ENCODE assay signal across 9 cellular contexts in the genomic region with DNA sequence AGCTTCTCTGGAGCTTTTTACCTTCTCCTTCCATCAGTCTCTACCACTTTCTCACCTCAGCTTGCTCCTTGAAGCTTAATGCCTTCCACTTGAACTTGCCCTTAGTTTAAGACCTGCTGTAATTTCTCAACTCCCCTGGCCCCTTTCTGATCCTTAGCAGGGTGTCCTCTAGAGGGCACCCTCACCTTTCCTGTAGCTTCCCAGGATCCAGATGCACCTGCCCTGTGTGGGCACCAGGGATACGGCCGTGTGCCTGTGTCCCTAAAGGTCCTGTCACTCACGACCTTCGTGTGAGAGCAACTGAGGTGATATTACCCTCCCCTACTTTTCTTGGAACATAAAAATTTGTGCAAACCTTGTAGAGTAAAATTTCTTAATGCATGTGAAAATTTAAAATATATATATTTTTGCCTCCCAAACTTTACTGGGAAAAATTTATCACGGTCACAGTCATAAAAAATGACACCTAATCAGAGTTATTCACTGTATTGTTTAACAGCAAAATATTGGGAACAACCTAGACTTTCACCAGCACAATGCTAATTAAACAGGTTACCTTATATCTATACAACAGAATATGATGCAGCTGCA.
A peak's percentile ranks its signal among the peaks of the same experiment; 100 is the strongest.
DNase-seq lines count a peak whose midpoint lies in the region; ATAC-seq and TF ChIP-seq lines count a peak whose summit lies in the region.
"Had no signal": no experiment of that assay in that cellular context is flagged by ENCODE, and none has a peak within 500 bp of the region (broad histone marks: within the 10 kb centered on the region; RNA-seq: fewer than 3 reads in every experiment).

No MANE protein-coding gene starts in this region.

- no peaks in the 10 kb centered on the region for H3K9me3 ChIP-seq in HAP-1
- no peaks in the 10 kb centered on the region for H3K9me3 ChIP-seq in tibial artery
- H3K9me3 ChIP-seq: lower lobe of right lung had no signal

- ATAC-seq in HG02884 (IDR thresholded peaks at IDR 0.05; ENCODE audit: unreplicated experiment) (no peak), GM21360 (IDR thresholded peaks at IDR 0.05; ENCODE audit: unreplicated experiment) (no peak), GM19035 (IDR thresholded peaks at IDR 0.05; ENCODE audit: unreplicated experiment) (no peak)

- H3K4me1 ChIP-seq in HAP-1 (no peaks in the 10 kb centered on the region), tibial artery (no peaks in the 10 kb centered on the region)
- H3K4me1 ChIP-seq: lower lobe of right lung had no signal

- no peaks in the 10 kb centered on the region for H3K36me3 ChIP-seq in HAP-1 (replicated peaks)
- H3K36me3 ChIP-seq in tibial artery, result no peaks in the 10 kb centered on the region
- H3K36me3 ChIP-seq: lower lobe of right lung had no signal

- POLR2A ChIA-PET in RWPE1 (lab: Yijun Ruan, JAX; ENCODE audit: low non-redundant PET), result no interaction called here

- H3K27me3 ChIP-seq in HAP-1 (ENCODE audit: low read depth) (peaks cover 4% of the 10 kb centered on the region; the same call in 1 of the 2 replicates), tibial artery (no peaks in the 10 kb centered on the region)

- TF ChIP-seq CTCF in RWPE1 (conservative IDR thresholded peaks at IDR 0.05; ENCODE audit: low read depth), result peak; percentile 68
- no peak for TF ChIP-seq CTCF in tibial artery (IDR thresholded peaks at IDR 0.05)

- H3K27ac ChIP-seq in RWPE1, result no peak overlapping the region
- no peak overlapping the region for H3K27ac ChIP-seq in tibial artery
- H3K27ac ChIP-seq: lower lobe of right lung had no signal

- DNase-seq in COLO668 (lab: John Stamatoyannopoulos, UW; ENCODE audit: unreplicated experiment), result peak; percentile 25
- peak; percentile 41 to 62 for DNase-seq in HAP-1 (ENCODE audit: low spot score in 2 of 2)
- DNase-seq in RWPE1 (ENCODE audit: low spot score), result peak; percentile 81
- peak; percentile 8 for DNase-seq in germinal center (ENCODE audit: low spot score)
- no peak for DNase-seq in tibial artery
- DNase-seq: lower lobe of right lung had no signal

- CTCF ChIA-PET in RWPE1 (lab: Yijun Ruan, JAX), result interaction anchor here (0.6 to 1.9 kb wide), 13 partner anchors 12 to 191 kb away, joined by 3 to 14 read pairs (median 4); a partner anchor contains a TSS

- intact Hi-C loops in tibial artery (cut with DNase I; ENCODE audit: low total_unique reads), result no loop called here

- H3K4me3 ChIP-seq in HAP-1 (no peak overlapping the region), tibial artery (no peak overlapping the region)
- H3K4me3 ChIP-seq: lower lobe of right lung had no signal

- in situ Hi-C loops in HAP-1 (cut with MboI; ENCODE audit: low sequenced_read_pairs), result no loop called here

Comparison
In these comparisons a context has a peak if more than half of its experiments do, and no peak if none do; other contexts are left out.
1. DNase-seq: peak in COLO668 (single experiment), HAP-1 (2 of 2), RWPE1 (single experiment) and germinal center (single experiment); none in tibial artery (0 of 2).